Comparison of ENCODE assay signal across 8 cellular contexts in genomic region chr1:84689514-84690396, GRCh38. TPM values are rescaled to one million over a fixed set of nuclear protein-coding genes. Genes with fewer than 3 reads are reported as not detected.
A peak's percentile ranks its signal among the peaks of the same experiment; 100 is the strongest.
DNase-seq lines count a peak whose midpoint lies in the region; ATAC-seq and TF ChIP-seq lines count a peak whose summit lies in the region.

No MANE protein-coding gene starts in this region.

- no peaks in the 10 kb centered on the region for H3K9me3 ChIP-seq in H9 (ENCODE audit: control insufficient read depth, low read depth, low read length)

- no peak for DNase-seq in activated CD4-positive, alpha-beta T cell treated with anti-CD3 and anti-CD28 coated beads, Interleukin-2, amount 10 ng/mL, durations not matched to agents 24 days and 14 days
- DNase-seq in activated CD4-positive, alpha-beta T cell treated with anti-CD3 and anti-CD28 coated beads for 4 hours: no peak
- DNase-seq in H9: peak; percentile 53
- peak; percentile 17 for DNase-seq in NCI-H146 treated with DMSO at 0.1 percent for 48 hours (lab: John Stamatoyannopoulos, UW; ENCODE audit: unreplicated experiment)
- peak; percentile 14 for DNase-seq in activated T-cell treated with anti-CD3 and anti-CD28 coated beads for 4 hours
- peak; percentile 45 to 90 (median 73) for DNase-seq in head of caudate nucleus
- no peak for DNase-seq in osteocyte (ENCODE audit: extremely low spot score, unreplicated experiment)

- H3K9ac ChIP-seq in H9 (ENCODE audit: extremely low read depth, insufficient read length, low read length): peak overlapping the region; percentile 47

- no peaks in the 10 kb centered on the region for H3K27me3 ChIP-seq in H9 (ENCODE audit: insufficient read depth, low read length)

- no peak overlapping the region for H3K56ac ChIP-seq in H9 (ENCODE audit: insufficient read length, low read depth, low read length)

- peak overlapping the region; percentile 77 for H3K14ac ChIP-seq in H9 (ENCODE audit: insufficient read depth, low read length)

- no peak overlapping the region for H4K91ac ChIP-seq in H9 (ENCODE audit: insufficient read length, low read depth, low read length)

- ATAC-seq in HG03045 (IDR thresholded peaks at IDR 0.05; ENCODE audit: unreplicated experiment): no peak

- peak overlapping the region; percentile 42 for H3K27ac Mint-ChIP-seq in activated CD4-positive, alpha-beta T cell treated with anti-CD3 and anti-CD28 coated beads, Interleukin-2, amount 10 ng/mL, durations not matched to agents 24 days and 14 days
- H3K27ac Mint-ChIP-seq in H9: peak overlapping the region; percentile 7 to 74 (median 66); a peak in 5 of 7 replicates
- H3K27ac Mint-ChIP-seq in osteocyte (ENCODE audit: unreplicated experiment): no peak overlapping the region

- no peak overlapping the region for H4K8ac ChIP-seq in H9 (replicated peaks; ENCODE audit: insufficient read length, low read depth, low read length)

- no peak overlapping the region for H4K5ac ChIP-seq in H9 (ENCODE audit: insufficient read length, low read depth, low read length)

- peaks cover 7% of the 10 kb centered on the region for H3K23me2 ChIP-seq in H9 (ENCODE audit: insufficient read length, low read depth, low read length, poor library complexity, severe bottlenecking)

- H3T11ph ChIP-seq in H9 (ENCODE audit: low read length): no peak overlapping the region

- no peaks in the 10 kb centered on the region for H3K9me3 Mint-ChIP-seq in activated CD4-positive, alpha-beta T cell treated with anti-CD3 and anti-CD28 coated beads, Interleukin-2, amount 10 ng/mL, durations not matched to agents 24 days and 14 days
- H3K9me3 Mint-ChIP-seq in H9 (peaks cover 0 to 4% of the 10 kb centered on the region in 2 experiments; a peak in 2 of 5 replicates), osteocyte (ENCODE audit: unreplicated experiment) (peaks cover 5% of the 10 kb centered on the region)

- peaks cover 9% of the 10 kb centered on the region; the same call in 1 of the 2 replicates for H3K4me1 ChIP-seq in H9 (ENCODE audit: insufficient read depth, low read length)

- no peak overlapping the region for H3K23ac ChIP-seq in H9 (ENCODE audit: insufficient read length, low read depth, low read length)

- H3K4me3 Mint-ChIP-seq in activated CD4-positive, alpha-beta T cell treated with anti-CD3 and anti-CD28 coated beads, Interleukin-2, amount 10 ng/mL, durations not matched to agents 24 days and 14 days: peak overlapping the region; percentile 98
- peak overlapping the region; percentile 77 to 93 for H3K4me3 Mint-ChIP-seq in H9
- peak overlapping the region; percentile 76 for H3K4me3 Mint-ChIP-seq in osteocyte (ENCODE audit: unreplicated experiment)

- H3K18ac ChIP-seq in H9 (ENCODE audit: insufficient read length, low read depth, low read length): peak overlapping the region; percentile 47

- H4K20me1 ChIP-seq in H9 (ENCODE audit: control insufficient read depth, insufficient read depth, insufficient read length): peaks cover 3% of the 10 kb centered on the region

- peaks cover 12% of the 10 kb centered on the region; the same call in 1 of the 2 replicates for H3K79me2 ChIP-seq in H9 (ENCODE audit: insufficient read depth, low read length)

- no peak overlapping the region for H2AFZ ChIP-seq in H9 (ENCODE audit: low read length)

- H2BK12ac ChIP-seq in H9 (ENCODE audit: insufficient read length, low read depth, low read length): no peak overlapping the region

- no peak overlapping the region for H2BK120ac ChIP-seq in H9 (ENCODE audit: low read depth, low read length, poor library complexity, severe bottlenecking)

- H3K79me1 ChIP-seq in H9 (ENCODE audit: insufficient read depth, low read depth, low read length, poor library complexity, severe bottlenecking): no peaks in the 10 kb centered on the region

- H3K4me2 ChIP-seq in H9 (ENCODE audit: insufficient read depth, insufficient read length, low read length): peak overlapping the region; percentile 92

- peaks cover 4% of the 10 kb centered on the region for H3K27me3 Mint-ChIP-seq in activated CD4-positive, alpha-beta T cell treated with anti-CD3 and anti-CD28 coated beads, Interleukin-2, amount 10 ng/mL, durations not matched to agents 24 days and 14 days
- H3K27me3 Mint-ChIP-seq in H9 (ENCODE audit: low read depth) (no peaks in the 10 kb centered on the region), osteocyte (ENCODE audit: unreplicated experiment) (peaks cover 4% of the 10 kb centered on the region)

- no peak overlapping the region for H2BK15ac ChIP-seq in H9 (ENCODE audit: low read depth, low read length)

- H2AK5ac ChIP-seq in H9 (ENCODE audit: insufficient read length, low read length): no peak overlapping the region

- H3K4me1 Mint-ChIP-seq in activated CD4-positive, alpha-beta T cell treated with anti-CD3 and anti-CD28 coated beads, Interleukin-2, amount 10 ng/mL, durations not matched to agents 24 days and 14 days: peaks cover 43% of the 10 kb centered on the region
- H3K4me1 Mint-ChIP-seq in H9 (peaks cover 30 to 36% of the 10 kb centered on the region in 2 experiments), osteocyte (ENCODE audit: unreplicated experiment) (peaks cover 18% of the 10 kb centered on the region)

- TF ChIP-seq CTCF in H9 (conservative IDR thresholded peaks at IDR 0.05) (peak; percentile 48; the same call in 2 of the 3 replicates), osteocyte (IDR thresholded peaks at IDR 0.05) (peak; percentile 54)

- no CpG with 5 or more reads among the region's 67 CpGs for WGBS in H9 (ENCODE audit: extremely low coverage, insufficient read length, low lambda C conversion rate)

- no peak overlapping the region for H2BK5ac ChIP-seq in H9 (ENCODE audit: insufficient read length, low read length)

- H3K27ac ChIP-seq in H9 (ENCODE audit: insufficient read length, low read depth, low read length): no peak overlapping the region

- H3K4ac ChIP-seq in H9 (ENCODE audit: low read depth, low read length): no peak overlapping the region

- H3K36me3 Mint-ChIP-seq in activated CD4-positive, alpha-beta T cell treated with anti-CD3 and anti-CD28 coated beads, Interleukin-2, amount 10 ng/mL, durations not matched to agents 24 days and 14 days (ENCODE audit: low read depth): peaks cover 3% of the 10 kb centered on the region
- H3K36me3 Mint-ChIP-seq in H9 (ENCODE audit: insufficient read depth in 1 of 3, low read depth in 3 of 3): no peaks in the 10 kb centered on the region; a peak in 1 of 7 replicates
- H3K36me3 Mint-ChIP-seq in osteocyte (ENCODE audit: unreplicated experiment): no peaks in the 10 kb centered on the region

- intact Hi-C loops in activated CD4-positive, alpha-beta T cell treated with anti-CD3 and anti-CD28 coated beads, Interleukin-2, amount 10 ng/mL, durations not matched to agents 24 days and 14 days (cut with micrococcal nuclease): loop anchor here (1.0 to 5.0 kb wide), 8 partner anchors 63 to 543 kb away; partner anchors contain the start of genes CTBS, GNG5, MCOLN2 and RPF1
- intact Hi-C loops in head of caudate nucleus (cut with DNase I): loop anchor here (5.0 kb wide), 1 partner anchor 182 kb away; the partner anchor contains the start of genes GNG5 and SPATA1

- no peak overlapping the region for H2BK20ac ChIP-seq in H9 (ENCODE audit: low read depth, low read length, poor library complexity, severe bottlenecking)

RNA-seq across cellular contexts. Expression of gene SSX2IP, which starts 0.5 kb away (rescaled TPM):
- total RNA-seq in activated CD4-positive, alpha-beta T cell treated with anti-CD3 and anti-CD28 coated beads, Interleukin-2, amount 10 ng/mL, durations not matched to agents 24 days and 14 days: 10.0 and 11.8 TPM in 2 replicates
- total RNA-seq in H9 (2021) (19.0 and 19.6 TPM in 2 replicates), osteocyte (6.5 and 7.0 TPM in 2 replicates)

Comparison
In these comparisons a context has a peak if more than half of its experiments do, and no peak if none do; other contexts are left out.
1. DNase-seq: peak in H9 (single experiment), NCI-H146 treated with DMSO at 0.1 percent for 48 hours (single experiment), activated T-cell treated with anti-CD3 and anti-CD28 coated beads for 4 hours (single experiment) and head of caudate nucleus (42 of 42); none in activated CD4-positive, alpha-beta T cell treated with anti-CD3 and anti-CD28 coated beads, Interleukin-2, amount 10 ng/mL, durations not matched to agents 24 days and 14 days (single experiment), activated CD4-positive, alpha-beta T cell treated with anti-CD3 and anti-CD28 coated beads for 4 hours (0 of 2) and osteocyte (single experiment).
2. Peak in every context shown above with its lines, with median percentiles within 50 percentile points of each other: H3K4me3 Mint-ChIP-seq.